1 cellular context compared by ENCODE assay signal in the genomic region with DNA sequence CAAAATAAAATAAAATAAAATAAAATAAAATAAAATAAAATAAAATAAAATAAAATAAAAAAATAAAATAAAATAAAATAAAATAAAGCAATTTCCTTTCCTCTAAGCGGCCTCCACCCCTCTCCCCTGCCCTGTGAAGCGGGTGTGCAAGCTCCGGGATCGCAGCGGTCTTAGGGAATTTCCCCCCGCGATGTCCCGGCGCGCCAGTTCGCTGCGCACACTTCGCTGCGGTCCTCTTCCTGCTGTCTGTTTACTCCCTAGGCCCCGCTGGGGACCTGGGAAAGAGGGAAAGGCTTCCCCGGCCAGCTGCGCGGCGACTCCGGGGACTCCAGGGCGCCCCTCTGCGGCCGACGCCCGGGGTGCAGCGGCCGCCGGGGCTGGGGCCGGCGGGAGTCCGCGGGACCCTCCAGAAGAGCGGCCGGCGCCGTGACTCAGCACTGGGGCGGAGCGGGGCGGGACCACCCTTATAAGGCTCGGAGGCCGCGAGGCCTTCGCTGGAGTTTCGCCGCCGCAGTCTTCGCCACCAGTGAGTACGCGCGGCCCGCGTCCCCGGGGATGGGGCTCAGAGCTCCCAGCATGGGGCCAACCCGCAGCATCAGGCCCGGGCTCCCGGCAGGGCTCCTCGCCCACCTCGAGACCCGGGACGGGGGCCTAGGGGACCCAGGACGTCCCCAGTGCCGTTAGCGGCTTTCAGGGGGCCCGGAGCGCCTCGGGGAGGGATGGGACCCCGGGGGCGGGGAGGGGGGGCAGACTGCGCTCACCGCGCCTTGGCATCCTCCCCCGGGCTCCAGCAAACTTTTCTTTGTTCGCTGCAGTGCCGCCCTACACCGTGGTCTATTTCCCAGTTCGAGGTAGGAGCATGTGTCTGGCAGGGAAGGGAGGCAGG.
TF ChIP-seq lines count a peak whose summit lies in the region.

A gene (plus strand): TSS at position 494 of the 886 bp plus-strand sequence. CDS start 32 bp downstream, at position 526.

TF ChIP-seq in HCT116, 20 proteins besides CTCF, POLR2A, EP300 and RAD21 (continued from another document):
- TF ChIP-seq, protein P1, sequence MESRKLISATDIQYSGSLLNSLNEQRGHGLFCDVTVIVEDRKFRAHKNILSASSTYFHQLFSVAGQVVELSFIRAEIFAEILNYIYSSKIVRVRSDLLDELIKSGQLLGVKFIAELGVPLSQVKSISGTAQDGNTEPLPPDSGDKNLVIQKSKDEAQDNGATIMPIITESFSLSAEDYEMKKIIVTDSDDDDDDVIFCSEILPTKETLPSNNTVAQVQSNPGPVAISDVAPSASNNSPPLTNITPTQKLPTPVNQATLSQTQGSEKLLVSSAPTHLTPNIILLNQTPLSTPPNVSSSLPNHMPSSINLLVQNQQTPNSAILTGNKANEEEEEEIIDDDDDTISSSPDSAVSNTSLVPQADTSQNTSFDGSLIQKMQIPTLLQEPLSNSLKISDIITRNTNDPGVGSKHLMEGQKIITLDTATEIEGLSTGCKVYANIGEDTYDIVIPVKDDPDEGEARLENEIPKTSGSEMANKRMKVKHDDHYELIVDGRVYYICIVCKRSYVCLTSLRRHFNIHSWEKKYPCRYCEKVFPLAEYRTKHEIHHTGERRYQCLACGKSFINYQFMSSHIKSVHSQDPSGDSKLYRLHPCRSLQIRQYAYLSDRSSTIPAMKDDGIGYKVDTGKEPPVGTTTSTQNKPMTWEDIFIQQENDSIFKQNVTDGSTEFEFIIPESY (IDR thresholded peaks at IDR 0.05; ENCODE audit: extremely low read depth, insufficient replicate concordance, low read length): peak; percentile 46
- no peak for TF ChIP-seq EZH2 (IDR thresholded peaks at IDR 0.05)
- peak; percentile 17 for TF ChIP-seq TCF7L2 (IDR thresholded peaks at IDR 0.05; ENCODE audit: borderline replicate concordance, extremely low read depth, insufficient read depth, insufficient read length)
- peak; percentile 88 for TF ChIP-seq SIN3A (IDR thresholded peaks at IDR 0.05; ENCODE audit: low read depth)
- no peak for TF ChIP-seq ELF1 (IDR thresholded peaks at IDR 0.05; ENCODE audit: borderline replicate concordance, low read depth)
- peak; percentile 99 for TF ChIP-seq ZFX (IDR thresholded peaks at IDR 0.05)
- TF ChIP-seq SRF (IDR thresholded peaks at IDR 0.05; ENCODE audit: low read depth): peak; percentile 95
- TF ChIP-seq FOSL1 (IDR thresholded peaks at IDR 0.05; ENCODE audit: low read depth): peak; percentile 53
- peak; percentile 99 for TF ChIP-seq POLR2AphosphoS5 (IDR thresholded peaks at IDR 0.05; ENCODE audit: low read depth, low read length)
- TF ChIP-seq EGR1 (IDR thresholded peaks at IDR 0.05; ENCODE audit: low read depth): no peak
- TF ChIP-seq, protein P2, sequence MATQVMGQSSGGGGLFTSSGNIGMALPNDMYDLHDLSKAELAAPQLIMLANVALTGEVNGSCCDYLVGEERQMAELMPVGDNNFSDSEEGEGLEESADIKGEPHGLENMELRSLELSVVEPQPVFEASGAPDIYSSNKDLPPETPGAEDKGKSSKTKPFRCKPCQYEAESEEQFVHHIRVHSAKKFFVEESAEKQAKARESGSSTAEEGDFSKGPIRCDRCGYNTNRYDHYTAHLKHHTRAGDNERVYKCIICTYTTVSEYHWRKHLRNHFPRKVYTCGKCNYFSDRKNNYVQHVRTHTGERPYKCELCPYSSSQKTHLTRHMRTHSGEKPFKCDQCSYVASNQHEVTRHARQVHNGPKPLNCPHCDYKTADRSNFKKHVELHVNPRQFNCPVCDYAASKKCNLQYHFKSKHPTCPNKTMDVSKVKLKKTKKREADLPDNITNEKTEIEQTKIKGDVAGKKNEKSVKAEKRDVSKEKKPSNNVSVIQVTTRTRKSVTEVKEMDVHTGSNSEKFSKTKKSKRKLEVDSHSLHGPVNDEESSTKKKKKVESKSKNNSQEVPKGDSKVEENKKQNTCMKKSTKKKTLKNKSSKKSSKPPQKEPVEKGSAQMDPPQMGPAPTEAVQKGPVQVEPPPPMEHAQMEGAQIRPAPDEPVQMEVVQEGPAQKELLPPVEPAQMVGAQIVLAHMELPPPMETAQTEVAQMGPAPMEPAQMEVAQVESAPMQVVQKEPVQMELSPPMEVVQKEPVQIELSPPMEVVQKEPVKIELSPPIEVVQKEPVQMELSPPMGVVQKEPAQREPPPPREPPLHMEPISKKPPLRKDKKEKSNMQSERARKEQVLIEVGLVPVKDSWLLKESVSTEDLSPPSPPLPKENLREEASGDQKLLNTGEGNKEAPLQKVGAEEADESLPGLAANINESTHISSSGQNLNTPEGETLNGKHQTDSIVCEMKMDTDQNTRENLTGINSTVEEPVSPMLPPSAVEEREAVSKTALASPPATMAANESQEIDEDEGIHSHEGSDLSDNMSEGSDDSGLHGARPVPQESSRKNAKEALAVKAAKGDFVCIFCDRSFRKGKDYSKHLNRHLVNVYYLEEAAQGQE (IDR thresholded peaks at IDR 0.05; ENCODE audit: low read depth): no peak
- no peak for TF ChIP-seq EZH2phosphoT487 (IDR thresholded peaks at IDR 0.05; ENCODE audit: borderline replicate concordance)
- 0 out of 2 replicates have a peak, but pooled peaks have one; percentile 35 for TF ChIP-seq SP1 (IDR thresholded peaks at IDR 0.05; ENCODE audit: low read depth)
TF ChIP-seq in HCT116: peak in this region for 8.
